In genomic region chr7:26200444-26201260, GRCh38 we compare ENCODE assay signal across 8 cellular contexts. TPM values are rescaled to one million over a fixed set of nuclear protein-coding genes. Genes with fewer than 3 reads are reported as not detected.
DNase-seq lines count a peak whose midpoint lies in the region; ATAC-seq, FAIRE-seq and TF ChIP-seq lines count a peak whose summit lies in the region.

TSS of gene HNRNPA2B1 (minus strand) at chr7:26200746. CDS start at chr7:26200577, 169 bp downstream.

- peak; percentile 100 for TF ChIP-seq POLR2A in GM19193 (IDR thresholded peaks at IDR 0.05; ENCODE audit: extremely low read depth, insufficient read depth, insufficient read length)

- H3K4me2 ChIP-seq in keratinocyte (ENCODE audit: control insufficient read depth, extremely low read depth, insufficient read depth, low read depth, low read length): peak within 1 kb of the TSS; percentile 81

- dilution Hi-C loops in keratinocyte (cut with MboI; ENCODE audit: extremely low pct_ligation_motif_present, low sequenced_read_pairs): no loop called here

- H3K27me3 Mint-ChIP-seq in chondrocyte (ENCODE audit: low read depth): no peaks in the 10 kb centered on the region

- peaks cover 89% of the 10 kb centered on the region for H3K79me2 ChIP-seq in keratinocyte (ENCODE audit: control insufficient read depth, insufficient read depth, low read length)

- no peaks in the 10 kb centered on the region for H3K9me3 ChIP-seq in keratinocyte (ENCODE audit: control insufficient read depth, low read depth, low read length)

- peak within 1 kb of the TSS; percentile 99 for H3K4me3 Mint-ChIP-seq in chondrocyte (ENCODE audit: unreplicated experiment)

- peak; percentile 70 for ATAC-seq in HG03439 (IDR thresholded peaks at IDR 0.05; ENCODE audit: unreplicated experiment)

- peak within 1 kb of the TSS; percentile 100 for H3K9ac ChIP-seq in keratinocyte (ENCODE audit: control insufficient read depth, extremely low read depth, insufficient read depth, low read length)

- H3K27ac Mint-ChIP-seq in chondrocyte (ENCODE audit: unreplicated experiment): peak within 1 kb of the TSS; percentile 100

- H3K4me1 ChIP-seq in keratinocyte (ENCODE audit: control insufficient read depth, extremely low read depth, insufficient read depth, low read length): peaks cover 24% of the 10 kb centered on the region

- H4K20me1 ChIP-seq in keratinocyte (ENCODE audit: control insufficient read depth, extremely low read depth, insufficient read depth, low read length): peaks cover 37% of the 10 kb centered on the region

- peak within 1 kb of the TSS; percentile 75 for H2AFZ ChIP-seq in keratinocyte (ENCODE audit: control insufficient read depth, low read length)

- peak; percentile 88 for FAIRE-seq in keratinocyte (lab: Jason Lieb, UNC)

- no peaks in the 10 kb centered on the region for H3K9me3 Mint-ChIP-seq in chondrocyte (ENCODE audit: low read depth)

- H3K36me3 ChIP-seq in keratinocyte (ENCODE audit: control insufficient read depth in 2 of 2, extremely low read depth in 1 of 2, insufficient read depth in 2 of 2, low read length in 2 of 2): peaks cover 12 to 33% of the 10 kb centered on the region in 2 experiments

- H3K4me3 ChIP-seq in keratinocyte (ENCODE audit: control insufficient read depth in 2 of 3, extremely low read depth in 1 of 3, insufficient read depth in 2 of 3, low read depth in 1 of 3, low read length in 3 of 3): peak within 1 kb of the TSS; percentile 94 to 100 (median 95)

- no peaks in the 10 kb centered on the region for H3K9me1 ChIP-seq in keratinocyte (ENCODE audit: control insufficient read depth, extremely low read depth, insufficient read depth, low read length)

- TF ChIP-seq CTCF in chondrocyte (IDR thresholded peaks at IDR 0.05) (no peak), keratinocyte (optimal IDR thresholded peaks at IDR 0.05 in 1 of 3, IDR thresholded peaks at IDR 0.05 in 1 of 3, conservative IDR thresholded peaks at IDR 0.05 in 1 of 3; ENCODE audit: extremely low read depth in 1 of 3, insufficient read depth in 2 of 3, low read length in 3 of 3) (no peak)

- H3K4me1 Mint-ChIP-seq in chondrocyte (ENCODE audit: low read depth): peaks cover 50% of the 10 kb centered on the region

- H3K27ac ChIP-seq in keratinocyte (ENCODE audit: control insufficient read depth, insufficient read depth, low read length): peak within 1 kb of the TSS; percentile 99

- DNase-seq in AG20443 (ENCODE audit: low spot score) (peak; percentile 90), NCI-H510A treated with DMSO at 0.1 percent for 48 hours (lab: John Stamatoyannopoulos, UW) (peak; percentile 99), chondrocyte (ENCODE audit: low spot score) (peak; percentile 95), keratinocyte (ENCODE audit: low read depth, low spot score) (peak; percentile 89)
- DNase-seq in activated CD4-positive, alpha-beta T cell treated with anti-CD3 and anti-CD28 coated beads for 24 hours (ENCODE audit: low read depth in 2 of 2): peak; percentile 92 to 96
- peak; percentile 95 to 96 for DNase-seq in stimulated activated CD4-positive, alpha-beta T cell treated with anti-CD3 and anti-CD28 coated beads, Interleukin-15, amount 100 ng/mL, for 1 hour (ENCODE audit: low read depth in 1 of 2, low spot score in 1 of 2)

- H3K27me3 ChIP-seq in keratinocyte (ENCODE audit: control insufficient read depth, extremely low read depth, insufficient read depth, low read length): no peaks in the 10 kb centered on the region

- H3K36me3 Mint-ChIP-seq in chondrocyte (ENCODE audit: low read depth): peaks cover 40% of the 10 kb centered on the region

RNA-seq across cellular contexts. Expression of gene HNRNPA2B1, which starts in this region (rescaled TPM):
- total RNA-seq in chondrocyte: 311 to 604 TPM (median 313 TPM) in 3 replicates
- 172 to 511 TPM (median 429 TPM) in 3 replicates for polyA plus RNA-seq in keratinocyte
- polyA plus RNA-seq in keratinocyte (2011; ENCODE audit: low read depth): 389 TPM
- polyA plus RNA-seq in keratinocyte (2011; cell fraction: cytosol; rRNA removed): 256 and 274 TPM in 2 replicates
- 322 and 570 TPM in 2 replicates for polyA plus RNA-seq in keratinocyte (2011; cell fraction: nucleus; rRNA removed)
- polyA plus RNA-seq in keratinocyte (2012; ENCODE audit: low replicate concordance): 284 and 874 TPM in 2 replicates
- 56.7 to 160 TPM (median 59.5 TPM) in 3 replicates for polyA minus RNA-seq in keratinocyte
- 156 TPM for polyA minus RNA-seq in keratinocyte (2011; cell fraction: cytosol; rRNA and poly(A)+ RNA removed)
- polyA minus RNA-seq in keratinocyte (2011; cell fraction: nucleus; rRNA and poly(A)+ RNA removed): 65.2 and 118 TPM in 2 replicates

Comparison
In these comparisons a context has a peak if more than half of its experiments do, and no peak if none do; other contexts are left out.
1. Peak in every context shown above with its lines: DNase-seq, ATAC-seq, H3K4me3 ChIP-seq and H3K27ac ChIP-seq.